1 cellular context compared by ENCODE assay signal in the genomic region with DNA sequence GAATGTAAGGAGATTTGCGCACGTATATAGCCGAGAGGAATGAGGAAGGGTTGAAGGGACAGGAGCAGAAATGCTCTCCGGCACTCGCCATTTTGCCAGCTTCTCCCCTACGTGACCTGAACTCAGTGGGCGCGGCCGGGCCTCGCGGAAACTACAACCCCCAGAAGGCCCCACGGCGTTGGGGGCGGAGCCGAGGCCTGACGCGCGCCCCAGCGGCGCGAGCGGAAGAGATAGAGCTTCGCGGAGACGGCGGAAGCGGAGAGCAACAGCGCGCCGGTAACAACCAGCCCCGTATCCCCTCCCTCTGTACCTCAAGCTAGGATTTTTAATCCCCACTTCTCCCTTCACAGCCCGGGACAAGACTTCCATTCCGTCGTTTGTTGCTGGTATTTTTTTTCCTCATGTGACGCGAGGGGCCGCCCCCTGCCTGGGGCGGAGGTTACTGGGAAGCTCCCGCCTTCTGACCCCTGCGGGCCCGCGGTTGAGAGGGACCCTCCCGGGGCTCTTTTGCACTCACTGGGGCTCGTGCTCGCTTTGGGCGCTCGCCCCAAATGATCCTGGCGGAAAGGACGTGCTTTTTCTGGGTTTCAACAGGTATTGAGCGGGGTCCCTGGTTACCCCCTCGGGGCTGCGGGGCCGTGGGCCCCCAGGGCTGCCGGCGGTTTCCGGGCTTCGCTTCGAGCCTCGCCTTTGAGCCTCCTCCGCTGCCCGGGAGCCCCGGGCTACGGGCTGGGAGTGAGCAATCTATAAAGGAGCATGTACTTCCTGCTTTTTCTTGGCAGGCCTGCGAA.
TF ChIP-seq lines count a peak whose summit lies in the region.

Gene R3HCC1L, plus strand, starts transcription at position 227 of the 791 bp plus-strand sequence. CDS start 73,458 bp downstream, outside the sequence.

TF ChIP-seq in K562, 482 proteins besides CTCF, POLR2A, EP300 and RAD21 (continued from another document and continues in another):
- TF ChIP-seq, protein P1, sequence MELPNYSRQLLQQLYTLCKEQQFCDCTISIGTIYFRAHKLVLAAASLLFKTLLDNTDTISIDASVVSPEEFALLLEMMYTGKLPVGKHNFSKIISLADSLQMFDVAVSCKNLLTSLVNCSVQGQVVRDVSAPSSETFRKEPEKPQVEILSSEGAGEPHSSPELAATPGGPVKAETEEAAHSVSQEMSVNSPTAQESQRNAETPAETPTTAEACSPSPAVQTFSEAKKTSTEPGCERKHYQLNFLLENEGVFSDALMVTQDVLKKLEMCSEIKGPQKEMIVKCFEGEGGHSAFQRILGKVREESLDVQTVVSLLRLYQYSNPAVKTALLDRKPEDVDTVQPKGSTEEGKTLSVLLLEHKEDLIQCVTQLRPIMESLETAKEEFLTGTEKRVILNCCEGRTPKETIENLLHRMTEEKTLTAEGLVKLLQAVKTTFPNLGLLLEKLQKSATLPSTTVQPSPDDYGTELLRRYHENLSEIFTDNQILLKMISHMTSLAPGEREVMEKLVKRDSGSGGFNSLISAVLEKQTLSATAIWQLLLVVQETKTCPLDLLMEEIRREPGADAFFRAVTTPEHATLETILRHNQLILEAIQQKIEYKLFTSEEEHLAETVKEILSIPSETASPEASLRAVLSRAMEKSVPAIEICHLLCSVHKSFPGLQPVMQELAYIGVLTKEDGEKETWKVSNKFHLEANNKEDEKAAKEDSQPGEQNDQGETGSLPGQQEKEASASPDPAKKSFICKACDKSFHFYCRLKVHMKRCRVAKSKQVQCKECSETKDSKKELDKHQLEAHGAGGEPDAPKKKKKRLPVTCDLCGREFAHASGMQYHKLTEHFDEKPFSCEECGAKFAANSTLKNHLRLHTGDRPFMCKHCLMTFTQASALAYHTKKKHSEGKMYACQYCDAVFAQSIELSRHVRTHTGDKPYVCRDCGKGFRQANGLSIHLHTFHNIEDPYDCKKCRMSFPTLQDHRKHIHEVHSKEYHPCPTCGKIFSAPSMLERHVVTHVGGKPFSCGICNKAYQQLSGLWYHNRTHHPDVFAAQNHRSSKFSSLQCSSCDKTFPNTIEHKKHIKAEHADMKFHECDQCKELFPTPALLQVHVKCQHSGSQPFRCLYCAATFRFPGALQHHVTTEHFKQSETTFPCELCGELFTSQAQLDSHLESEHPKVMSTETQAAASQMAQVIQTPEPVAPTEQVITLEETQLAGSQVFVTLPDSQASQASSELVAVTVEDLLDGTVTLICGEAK (IDR thresholded peaks at IDR 0.05) = peak; percentile 78
- TF ChIP-seq, protein P1 (CRISPR knock-in tag; IDR thresholded peaks at IDR 0.05) = no peak
- TF ChIP-seq DEAF1 (CRISPR knock-in tag; IDR thresholded peaks at IDR 0.05) (no peak), VEZF1 (CRISPR knock-in tag; IDR thresholded peaks at IDR 0.05) (peak; percentile 59), RUNX1 (IDR thresholded peaks at IDR 0.05; ENCODE audit: low read depth) (no peak), ZNF24 (IDR thresholded peaks at IDR 0.05) (no peak; the same call in 1 of the 2 replicates), STAT6 (CRISPR knock-in tag; IDR thresholded peaks at IDR 0.05) (no peak), TGIF2 (CRISPR knock-in tag; IDR thresholded peaks at IDR 0.05) (no peak), KLF13 (tag; IDR thresholded peaks at IDR 0.05; ENCODE audit: borderline replicate concordance, low read depth) (0 out of 2 replicates have a peak, but pooled peaks have one; percentile 50), MTA3 (IDR thresholded peaks at IDR 0.05; ENCODE audit: borderline replicate concordance) (no peak), HSF4 (CRISPR knock-in tag; IDR thresholded peaks at IDR 0.05; ENCODE audit: borderline replicate concordance) (no peak), ZNF133 (CRISPR knock-in tag; IDR thresholded peaks at IDR 0.05) (no peak), ZNF12 (CRISPR knock-in tag; IDR thresholded peaks at IDR 0.05) (peak; percentile 90; the same call in 1 of the 2 replicates), ZNF184 (CRISPR knock-in tag; IDR thresholded peaks at IDR 0.05) (no peak), ZBTB1 (CRISPR knock-in tag; IDR thresholded peaks at IDR 0.05; ENCODE audit: borderline replicate concordance, low read depth) (no peak), GTF2F1 (IDR thresholded peaks at IDR 0.05; ENCODE audit: low read depth, low read length) (no peak), NCOA4 (IDR thresholded peaks at IDR 0.05; ENCODE audit: partially characterized antibody) (no peak), SAFB (IDR thresholded peaks at IDR 0.05; ENCODE audit: borderline replicate concordance, low read depth, low read length) (no peak), HLTF (IDR thresholded peaks at IDR 0.05) (no peak), ZNF217 (CRISPR knock-in tag; IDR thresholded peaks at IDR 0.05) (no peak), HNRNPK (IDR thresholded peaks at IDR 0.05; ENCODE audit: low read depth, low read length, poor library complexity, severe bottlenecking) (no peak), DACH1 (IDR thresholded peaks at IDR 0.05; ENCODE audit: partially characterized antibody) (no peak), ZNF282 (CRISPR knock-in tag; IDR thresholded peaks at IDR 0.05) (no peak), SMAD1 (IDR thresholded peaks at IDR 0.05; ENCODE audit: low read depth, low read length, partially characterized antibody) (peak; percentile 38)
- TF ChIP-seq, protein P2, sequence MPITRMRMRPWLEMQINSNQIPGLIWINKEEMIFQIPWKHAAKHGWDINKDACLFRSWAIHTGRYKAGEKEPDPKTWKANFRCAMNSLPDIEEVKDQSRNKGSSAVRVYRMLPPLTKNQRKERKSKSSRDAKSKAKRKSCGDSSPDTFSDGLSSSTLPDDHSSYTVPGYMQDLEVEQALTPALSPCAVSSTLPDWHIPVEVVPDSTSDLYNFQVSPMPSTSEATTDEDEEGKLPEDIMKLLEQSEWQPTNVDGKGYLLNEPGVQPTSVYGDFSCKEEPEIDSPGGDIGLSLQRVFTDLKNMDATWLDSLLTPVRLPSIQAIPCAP (CRISPR knock-in tag; IDR thresholded peaks at IDR 0.05; ENCODE audit: borderline replicate concordance) = no peak
- TF ChIP-seq, protein P3, sequence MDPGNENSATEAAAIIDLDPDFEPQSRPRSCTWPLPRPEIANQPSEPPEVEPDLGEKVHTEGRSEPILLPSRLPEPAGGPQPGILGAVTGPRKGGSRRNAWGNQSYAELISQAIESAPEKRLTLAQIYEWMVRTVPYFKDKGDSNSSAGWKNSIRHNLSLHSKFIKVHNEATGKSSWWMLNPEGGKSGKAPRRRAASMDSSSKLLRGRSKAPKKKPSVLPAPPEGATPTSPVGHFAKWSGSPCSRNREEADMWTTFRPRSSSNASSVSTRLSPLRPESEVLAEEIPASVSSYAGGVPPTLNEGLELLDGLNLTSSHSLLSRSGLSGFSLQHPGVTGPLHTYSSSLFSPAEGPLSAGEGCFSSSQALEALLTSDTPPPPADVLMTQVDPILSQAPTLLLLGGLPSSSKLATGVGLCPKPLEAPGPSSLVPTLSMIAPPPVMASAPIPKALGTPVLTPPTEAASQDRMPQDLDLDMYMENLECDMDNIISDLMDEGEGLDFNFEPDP (CRISPR knock-in tag; IDR thresholded peaks at IDR 0.05) = no peak
